Comparison of ENCODE assay signal across 1 cellular context in genomic region chr7:74657692-74658170, GRCh38.
TF ChIP-seq lines count a peak whose summit lies in the region.

Gene GTF2I (plus strand): TSS chr7:74657718. CDS start chr7:74689129, 31,411 bp downstream.

TF ChIP-seq in K562, 482 proteins besides CTCF, POLR2A, EP300 and RAD21 (continued from another document):
- TF ChIP-seq AFF1 (IDR thresholded peaks at IDR 0.05; ENCODE audit: low read depth in 1 of 2, partially characterized antibody in 2 of 2) (no peak), NR4A1 (CRISPR knock-in tag; IDR thresholded peaks at IDR 0.05) (no peak), NR4A1 (tag; IDR thresholded peaks at IDR 0.05) (peak; percentile 41; the same call in 1 of the 2 replicates), ZNF57 (CRISPR knock-in tag; IDR thresholded peaks at IDR 0.05) (peak; percentile 29; the same call in 1 of the 2 replicates), ZNF644 (tag; IDR thresholded peaks at IDR 0.05; ENCODE audit: low read depth) (0 out of 2 replicates have a peak, but pooled peaks have one; percentile 76), DNMT1 (IDR thresholded peaks at IDR 0.05) (no peak)
- TF ChIP-seq, protein P1, sequence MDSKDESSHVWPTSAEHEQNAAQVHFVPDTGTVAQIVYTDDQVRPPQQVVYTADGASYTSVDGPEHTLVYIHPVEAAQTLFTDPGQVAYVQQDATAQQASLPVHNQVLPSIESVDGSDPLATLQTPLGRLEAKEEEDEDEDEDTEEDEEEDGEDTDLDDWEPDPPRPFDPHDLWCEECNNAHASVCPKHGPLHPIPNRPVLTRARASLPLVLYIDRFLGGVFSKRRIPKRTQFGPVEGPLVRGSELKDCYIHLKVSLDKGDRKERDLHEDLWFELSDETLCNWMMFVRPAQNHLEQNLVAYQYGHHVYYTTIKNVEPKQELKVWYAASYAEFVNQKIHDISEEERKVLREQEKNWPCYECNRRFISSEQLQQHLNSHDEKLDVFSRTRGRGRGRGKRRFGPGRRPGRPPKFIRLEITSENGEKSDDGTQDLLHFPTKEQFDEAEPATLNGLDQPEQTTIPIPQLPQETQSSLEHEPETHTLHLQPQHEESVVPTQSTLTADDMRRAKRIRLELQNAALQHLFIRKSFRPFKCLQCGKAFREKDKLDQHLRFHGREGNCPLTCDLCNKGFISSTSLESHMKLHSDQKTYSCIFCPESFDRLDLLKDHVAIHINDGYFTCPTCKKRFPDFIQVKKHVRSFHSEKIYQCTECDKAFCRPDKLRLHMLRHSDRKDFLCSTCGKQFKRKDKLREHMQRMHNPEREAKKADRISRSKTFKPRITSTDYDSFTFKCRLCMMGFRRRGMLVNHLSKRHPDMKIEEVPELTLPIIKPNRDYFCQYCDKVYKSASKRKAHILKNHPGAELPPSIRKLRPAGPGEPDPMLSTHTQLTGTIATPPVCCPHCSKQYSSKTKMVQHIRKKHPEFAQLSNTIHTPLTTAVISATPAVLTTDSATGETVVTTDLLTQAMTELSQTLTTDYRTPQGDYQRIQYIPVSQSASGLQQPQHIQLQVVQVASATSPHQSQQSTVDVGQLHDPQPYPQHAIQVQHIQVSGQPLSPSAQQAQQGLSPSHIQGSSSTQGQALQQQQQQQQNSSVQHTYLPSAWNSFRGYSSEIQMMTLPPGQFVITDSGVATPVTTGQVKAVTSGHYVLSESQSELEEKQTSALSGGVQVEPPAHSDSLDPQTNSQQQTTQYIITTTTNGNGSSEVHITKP (IDR thresholded peaks at IDR 0.05; ENCODE audit: partially characterized antibody) = no peak
